9 cellular contexts compared by ENCODE assay signal in the genomic region with DNA sequence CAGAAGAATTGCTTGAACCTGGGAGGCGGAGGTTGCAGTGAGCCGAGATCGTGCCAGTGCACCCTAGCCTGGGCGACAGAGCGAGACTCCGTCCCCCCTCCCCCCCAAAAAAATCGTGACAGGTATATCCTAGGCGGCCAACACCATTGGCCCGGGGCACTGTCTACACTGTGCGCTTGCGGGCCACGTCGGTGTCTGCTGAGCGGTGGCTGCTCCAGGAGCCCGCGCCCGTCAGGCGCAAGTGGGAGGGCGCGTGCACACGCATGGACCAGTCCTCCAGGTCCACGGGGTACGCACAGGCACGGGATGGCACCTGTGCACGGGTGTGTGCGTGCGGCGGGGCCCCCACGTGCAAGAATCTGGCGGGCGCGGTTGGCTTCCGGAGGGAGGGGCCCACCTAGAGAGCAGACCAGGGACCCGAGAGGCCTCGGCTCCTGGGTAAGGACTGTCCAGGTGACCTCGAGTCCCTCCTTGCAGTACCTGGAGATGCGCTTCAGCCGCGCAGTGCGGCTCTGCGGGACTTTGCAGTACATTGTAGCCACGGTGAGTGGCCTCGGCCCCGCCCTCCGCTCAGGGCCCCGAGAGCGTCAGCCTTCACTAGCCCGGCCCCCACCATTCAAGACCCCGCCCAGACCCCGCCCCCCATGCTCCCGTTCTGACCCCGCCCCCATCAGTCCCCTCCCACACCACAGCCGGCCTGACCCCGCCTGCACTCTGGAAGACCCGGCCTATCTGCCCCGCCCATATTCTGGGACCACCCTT. TPM values are rescaled to one million over a fixed set of nuclear protein-coding genes. Genes with fewer than 3 reads are reported as not detected.
DNase-seq lines count a peak whose midpoint lies in the region; ATAC-seq and FAIRE-seq lines count a peak whose summit lies in the region.
"Had no signal": no experiment of that assay in that cellular context is flagged by ENCODE, and none has a peak within 500 bp of the region (broad histone marks: within the 10 kb centered on the region; RNA-seq: fewer than 3 reads in every experiment).

No MANE protein-coding gene starts in this region.

- peaks cover 3% of the 10 kb centered on the region; the same call in 1 of the 2 replicates for H3K4me1 ChIP-seq in iPS DF 6.9 (ENCODE audit: control insufficient read depth, insufficient read depth, low read length)

- no CpG with 5 or more reads among the region's 56 CpGs for WGBS in iPS DF 6.9 (ENCODE audit: insufficient coverage, insufficient read length)

- peak; percentile 68 for DNase-seq in GM19239 (ENCODE audit: insufficient read length, low spot score)
- DNase-seq in NCI-H82 (lab: John Stamatoyannopoulos, UW), result peak; percentile 97
- peak; percentile 68 for DNase-seq in activated T-cell treated with anti-CD3 and anti-CD28 coated beads for 48 hours (ENCODE audit: low read depth)
- no peak for DNase-seq in iPS DF 6.9 (ENCODE audit: low read depth, low spot score)
- DNase-seq in stimulated activated CD8-positive, alpha-beta memory T cell treated with anti-CD3 and anti-CD28 coated beads, Interleukin-12 subunit alpha, Interleukin-12 subunit beta, amount 100 ng/mL, for 4 hours (ENCODE audit: low read depth), result peak; percentile 39
- no peak for DNase-seq in ureter (ENCODE audit: low spot score)
- no peak for DNase-seq in globus pallidus (ENCODE audit: low spot score)

- no peaks in the 10 kb centered on the region for H3K27me3 ChIP-seq in iPS DF 6.9 (ENCODE audit: control insufficient read depth, insufficient read depth, low read length)

- peak overlapping the region; percentile 52; the same call in 1 of the 2 replicates for H3K4me3 ChIP-seq in iPS DF 6.9 (ENCODE audit: low read length)

- no peak for ATAC-seq in HG03378 (IDR thresholded peaks at IDR 0.05; ENCODE audit: unreplicated experiment)

- no peaks in the 10 kb centered on the region for H3K36me3 ChIP-seq in iPS DF 6.9 (ENCODE audit: control insufficient read depth, insufficient read depth, low read length)

- H3K9me3 ChIP-seq in iPS DF 6.9 (ENCODE audit: control insufficient read depth, insufficient read depth, low read length), result no peaks in the 10 kb centered on the region

- H3K27ac ChIP-seq in iPS DF 6.9 (ENCODE audit: low read length), result no peak overlapping the region

- FAIRE-seq in GM19239 (lab: Jason Lieb, UNC), result no peak

RNA-seq across cellular contexts. Expression of a gene that starts 2.1 kb away (rescaled TPM):
- 0.13 TPM for total RNA-seq in ureter
- total RNA-seq: RPMI7951 had no signal

RNA-seq across cellular contexts. Expression of a gene that starts 14.1 kb away (rescaled TPM):
- total RNA-seq in ureter, result 2,079 TPM

RNA-seq across cellular contexts. Expression of a gene that starts 26.1 kb away (rescaled TPM):
- total RNA-seq in ureter, result 16.8 TPM

RNA-seq across cellular contexts. Expression of a gene that starts 52.5 kb away (rescaled TPM):
- total RNA-seq in ureter, result not detected
- total RNA-seq: RPMI7951 had no signal

RNA-seq across cellular contexts. Expression of a gene that starts 59.0 kb away (rescaled TPM):
- total RNA-seq in ureter, result 43.6 TPM

Comparison
In these comparisons a context has a peak if more than half of its experiments do, and no peak if none do; other contexts are left out.
1. DNase-seq: peak in GM19239 (single experiment), NCI-H82 (single experiment), activated T-cell treated with anti-CD3 and anti-CD28 coated beads for 48 hours (single experiment) and stimulated activated CD8-positive, alpha-beta memory T cell treated with anti-CD3 and anti-CD28 coated beads, Interleukin-12 subunit alpha, Interleukin-12 subunit beta, amount 100 ng/mL, for 4 hours (single experiment); none in iPS DF 6.9 (single experiment), ureter (single experiment) and globus pallidus (single experiment).